In the genomic region with DNA sequence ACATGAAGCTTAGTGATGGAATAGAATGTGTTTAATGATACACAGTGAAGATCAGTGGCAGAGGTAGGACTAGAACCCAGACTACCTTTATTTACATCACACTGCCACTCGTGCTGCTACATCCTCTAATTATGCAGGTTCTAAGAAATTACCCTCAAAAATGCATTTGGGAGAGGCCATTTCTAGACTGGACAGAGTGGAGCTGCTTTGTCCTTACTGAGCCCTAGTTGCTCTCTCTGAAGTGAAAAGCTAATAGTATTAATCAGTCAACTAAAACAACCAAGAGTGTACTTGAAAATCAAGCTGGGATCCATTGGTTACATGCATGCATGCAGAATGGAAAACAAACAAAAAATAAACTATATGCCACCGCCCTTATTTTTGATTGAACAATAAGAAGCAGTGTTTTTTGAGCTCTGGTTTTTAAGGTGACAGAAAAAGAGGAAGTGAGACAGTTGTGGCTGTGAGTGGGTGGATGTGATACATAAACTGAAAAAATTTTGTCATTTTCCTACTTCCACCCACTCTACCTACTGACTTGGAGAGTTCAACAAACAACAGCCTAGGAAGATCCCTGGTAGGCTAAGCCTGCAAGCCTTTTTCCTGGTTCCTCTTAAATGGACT, we compare ENCODE assay signal across 8 cellular contexts. TPM values are rescaled to one million over a fixed set of nuclear protein-coding genes. Genes with fewer than 3 reads are reported as not detected.
A peak's percentile ranks its signal among the peaks of the same experiment; 100 is the strongest.
DNase-seq lines count a peak whose midpoint lies in the region; ATAC-seq, FAIRE-seq and TF ChIP-seq lines count a peak whose summit lies in the region.

No MANE protein-coding gene starts in this region.

- no peaks in the 10 kb centered on the region for H3K9me3 ChIP-seq in left ventricle myocardium inferior (replicated peaks)

- no peak for FAIRE-seq in HTR-8/SVneo (lab: Jason Lieb, UNC)

- H3K4me3 ChIP-seq in KMS-11 (IDR thresholded peaks at IDR 0.05; ENCODE audit: insufficient read depth, low read depth, low read length), result no peak overlapping the region
- no peak overlapping the region for H3K4me3 ChIP-seq in left ventricle myocardium inferior

- H3K4me2 ChIP-seq in KMS-11, result peak overlapping the region; percentile 34; the same call in 1 of the 2 replicates

- H3K79me2 ChIP-seq in KMS-11 (ENCODE audit: insufficient read depth, low read depth), result no peaks in the 10 kb centered on the region

- peak; percentile 75 for ATAC-seq in GM21528 (IDR thresholded peaks at IDR 0.05; ENCODE audit: low FRiP score, unreplicated experiment)

- H4K20me1 ChIP-seq in KMS-11 (ENCODE audit: insufficient read depth), result no peaks in the 10 kb centered on the region

- no peaks in the 10 kb centered on the region for H3K36me3 ChIP-seq in KMS-11 (ENCODE audit: insufficient read depth)
- H3K36me3 ChIP-seq in left ventricle myocardium inferior, result no peaks in the 10 kb centered on the region

- no peak for TF ChIP-seq CTCF in GM10266 (IDR thresholded peaks at IDR 0.05; ENCODE audit: control insufficient read depth, insufficient read depth, low read depth, missing control alignments)
- TF ChIP-seq CTCF in KMS-11 (conservative IDR thresholded peaks at IDR 0.05; ENCODE audit: low read depth, low read length), result no peak
- no peak for TF ChIP-seq CTCF in left ventricle myocardium inferior (IDR thresholded peaks at IDR 0.05; ENCODE audit: borderline replicate concordance)

- H3K4me1 ChIP-seq in KMS-11 (ENCODE audit: low read depth, poor library complexity, severe bottlenecking), result peaks cover 12% of the 10 kb centered on the region
- no peaks in the 10 kb centered on the region for H3K4me1 ChIP-seq in left ventricle myocardium inferior

- DNase-seq in GM10266 (ENCODE audit: extremely low spot score) (peak; percentile 19), HTR-8/SVneo (ENCODE audit: insufficient read length, low spot score) (no peak), NCI-H1417 (lab: John Stamatoyannopoulos, UW) (no peak), left ventricle myocardium inferior (no peak), dedifferentiated amniotic fluid mesenchymal stem cell (ENCODE audit: extremely low spot score) (no peak)
- peak; percentile 14 for DNase-seq in activated naive CD8-positive, alpha-beta T cell treated with anti-CD3 and anti-CD28 coated beads, Interleukin-2, amount 50 U/mL, for 16 hours (ENCODE audit: low read depth, low spot score)

- H3K27me3 ChIP-seq in KMS-11 (ENCODE audit: insufficient read depth, low read depth), result no peaks in the 10 kb centered on the region
- no peaks in the 10 kb centered on the region for H3K27me3 ChIP-seq in left ventricle myocardium inferior (ENCODE audit: low read depth)

- intact Hi-C loops in left ventricle myocardium inferior (cut with micrococcal nuclease), result no loop called here

- H3K27ac ChIP-seq in KMS-11 (no peak overlapping the region), left ventricle myocardium inferior (replicated peaks) (no peak overlapping the region)

- peak overlapping the region; percentile 18; the same call in 1 of the 2 replicates for H2AFZ ChIP-seq in KMS-11 (ENCODE audit: low read depth)

- H3K9ac ChIP-seq in KMS-11, result no peak overlapping the region

RNA-seq across cellular contexts. Expression of gene VSIG4, which starts 6.8 kb away (rescaled TPM):
- 41.7 TPM for total RNA-seq in left ventricle myocardium inferior

Comparison
In these comparisons a context has a peak if more than half of its experiments do, and no peak if none do; other contexts are left out.
1. DNase-seq: peak in GM10266 (single experiment) and activated naive CD8-positive, alpha-beta T cell treated with anti-CD3 and anti-CD28 coated beads, Interleukin-2, amount 50 U/mL, for 16 hours (single experiment); none in HTR-8/SVneo (single experiment), NCI-H1417 (0 of 3), left ventricle myocardium inferior (single experiment) and dedifferentiated amniotic fluid mesenchymal stem cell (single experiment).